In the genomic region with DNA sequence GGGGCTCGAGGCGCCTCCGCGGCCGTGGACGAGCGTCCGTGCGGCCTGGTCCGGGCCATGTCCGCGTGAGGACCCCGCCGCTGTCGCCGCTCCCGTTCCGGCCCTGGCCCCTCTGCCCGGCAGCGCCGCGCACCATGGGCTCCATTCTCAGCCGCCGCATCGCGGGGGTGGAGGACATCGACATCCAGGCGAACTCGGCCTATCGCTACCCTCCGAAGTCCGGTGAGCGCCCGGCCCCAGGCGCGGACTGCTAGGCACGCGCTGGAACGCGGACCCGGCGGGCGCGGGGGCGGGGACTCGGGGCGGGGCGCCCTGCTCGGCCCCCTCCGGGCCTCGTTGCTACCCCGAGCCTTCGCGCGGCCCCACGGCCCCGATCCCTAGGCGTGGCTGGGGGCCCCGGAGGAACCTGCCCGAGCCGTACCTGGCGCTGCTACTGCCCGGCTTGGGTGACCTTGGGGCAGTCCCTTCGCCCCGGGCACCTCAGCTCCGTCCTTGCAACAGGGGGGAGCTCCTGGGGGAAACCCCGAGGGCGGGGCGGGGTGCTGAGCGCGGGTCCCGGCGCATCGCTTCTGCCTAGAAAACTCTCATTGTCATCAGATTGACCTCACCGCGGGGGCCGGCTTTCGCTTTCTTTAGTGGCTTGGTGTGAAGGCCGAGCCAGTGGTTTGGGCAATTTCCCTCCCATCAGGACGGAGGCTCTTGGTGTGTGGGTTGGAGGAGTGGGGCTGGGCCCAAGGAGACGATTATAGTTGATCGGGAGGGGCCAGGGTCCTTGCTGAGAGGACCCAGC, we compare ENCODE assay signal across 1 cellular context.
TF ChIP-seq lines count a peak whose summit lies in the region.

No MANE protein-coding gene starts in this region.

TF ChIP-seq in HepG2, 621 proteins besides CTCF, POLR2A, EP300 and RAD21 (continued from another document and continues in another):
- TF ChIP-seq PRDM10 (CRISPR knock-in tag; IDR thresholded peaks at IDR 0.05; ENCODE audit: low read depth) (no peak), ZNF670 (CRISPR knock-in tag; IDR thresholded peaks at IDR 0.05; ENCODE audit: borderline replicate concordance) (no peak), THRA (CRISPR knock-in tag; IDR thresholded peaks at IDR 0.05; ENCODE audit: borderline replicate concordance) (0 out of 2 replicates have a peak, but pooled peaks have one; percentile 9), ZNF260 (CRISPR knock-in tag; IDR thresholded peaks at IDR 0.05; ENCODE audit: borderline replicate concordance, low read depth) (no peak), GATA4 (IDR thresholded peaks at IDR 0.05; ENCODE audit: borderline replicate concordance, low read depth) (0 out of 2 replicates have a peak, but pooled peaks have one; percentile 16), NFE2 (CRISPR knock-in tag; IDR thresholded peaks at IDR 0.05) (no peak), DBP (CRISPR knock-in tag; IDR thresholded peaks at IDR 0.05; ENCODE audit: not compliant biosample characterization) (no peak), RFX3 (CRISPR knock-in tag; IDR thresholded peaks at IDR 0.05) (no peak), KLF15 (CRISPR knock-in tag; IDR thresholded peaks at IDR 0.05; ENCODE audit: borderline replicate concordance) (no peak), ZBTB14 (CRISPR knock-in tag; IDR thresholded peaks at IDR 0.05) (no peak), ZNF333 (CRISPR knock-in tag; IDR thresholded peaks at IDR 0.05; ENCODE audit: borderline replicate concordance) (no peak), TOPORS (CRISPR knock-in tag; IDR thresholded peaks at IDR 0.05) (peak; percentile 73; the same call in 1 of the 2 replicates), KAT2B (IDR thresholded peaks at IDR 0.05; ENCODE audit: borderline replicate concordance, low read depth, low read length) (no peak), NR2F1 (CRISPR knock-in tag; IDR thresholded peaks at IDR 0.05) (no peak), ZNF724P (CRISPR knock-in tag; IDR thresholded peaks at IDR 0.05; ENCODE audit: borderline replicate concordance) (no peak; the same call in 1 of the 2 replicates), ZNF558 (CRISPR knock-in tag; IDR thresholded peaks at IDR 0.05; ENCODE audit: borderline replicate concordance) (peak; percentile 76; the same call in 1 of the 2 replicates), HES4 (CRISPR knock-in tag; IDR thresholded peaks at IDR 0.05; ENCODE audit: borderline replicate concordance) (peak; percentile 82), ZNF10 (CRISPR knock-in tag; IDR thresholded peaks at IDR 0.05; ENCODE audit: borderline replicate concordance, low read depth) (no peak), ZNF547 (CRISPR knock-in tag; IDR thresholded peaks at IDR 0.05) (peak; percentile 76), BRD4 (CRISPR knock-in tag; IDR thresholded peaks at IDR 0.05) (peak; percentile 81), FUBP1 (CRISPR knock-in tag; IDR thresholded peaks at IDR 0.05; ENCODE audit: borderline replicate concordance) (no peak), TMF1 (CRISPR knock-in tag; IDR thresholded peaks at IDR 0.05; ENCODE audit: low read depth) (peak; percentile 91), ZNF136 (CRISPR knock-in tag; IDR thresholded peaks at IDR 0.05; ENCODE audit: low read depth) (no peak), PHB2 (IDR thresholded peaks at IDR 0.05; ENCODE audit: partially characterized antibody) (no peak), MXD4 (CRISPR knock-in tag; IDR thresholded peaks at IDR 0.05) (no peak; the same call in 1 of the 2 replicates), ARNTL (CRISPR knock-in tag; IDR thresholded peaks at IDR 0.05) (peak; percentile 33; the same call in 1 of the 2 replicates), ZNF850 (CRISPR knock-in tag; conservative IDR thresholded peaks at IDR 0.05) (no peak), PAWR (CRISPR knock-in tag; IDR thresholded peaks at IDR 0.05; ENCODE audit: borderline replicate concordance) (no peak), ZNF790 (CRISPR knock-in tag; IDR thresholded peaks at IDR 0.05; ENCODE audit: borderline replicate concordance) (no peak), MTA1 (CRISPR knock-in tag; IDR thresholded peaks at IDR 0.05; ENCODE audit: borderline replicate concordance) (no peak; the same call in 1 of the 2 replicates), TCF7L2 (IDR thresholded peaks at IDR 0.05; ENCODE audit: low read depth, low read length) (no peak), ATRX (CRISPR knock-in tag; IDR thresholded peaks at IDR 0.05; ENCODE audit: borderline replicate concordance) (no peak), ZSCAN9 (CRISPR knock-in tag; IDR thresholded peaks at IDR 0.05; ENCODE audit: borderline replicate concordance) (0 out of 2 replicates have a peak, but pooled peaks have one; percentile 57), ASH2L (IDR thresholded peaks at IDR 0.05; ENCODE audit: insufficient read length, low read depth, low read length) (peak; percentile 82), GFI1 (CRISPR knock-in tag; IDR thresholded peaks at IDR 0.05; ENCODE audit: borderline replicate concordance) (0 out of 2 replicates have a peak, but pooled peaks have one; percentile 39), LCORL (IDR thresholded peaks at IDR 0.05) (no peak), LCORL (CRISPR knock-in tag; IDR thresholded peaks at IDR 0.05) (no peak), ZNF709 (CRISPR knock-in tag; IDR thresholded peaks at IDR 0.05) (peak; percentile 8; the same call in 1 of the 2 replicates), ZNF609 (CRISPR knock-in tag; IDR thresholded peaks at IDR 0.05; ENCODE audit: borderline replicate concordance) (no peak; the same call in 1 of the 2 replicates), CEBPB (IDR thresholded peaks at IDR 0.05; ENCODE audit: borderline replicate concordance, low read depth, low read length) (no peak), ZNF678 (CRISPR knock-in tag; IDR thresholded peaks at IDR 0.05) (0 out of 2 replicates have a peak, but pooled peaks have one; percentile 15)
- TF ChIP-seq, protein P1, sequence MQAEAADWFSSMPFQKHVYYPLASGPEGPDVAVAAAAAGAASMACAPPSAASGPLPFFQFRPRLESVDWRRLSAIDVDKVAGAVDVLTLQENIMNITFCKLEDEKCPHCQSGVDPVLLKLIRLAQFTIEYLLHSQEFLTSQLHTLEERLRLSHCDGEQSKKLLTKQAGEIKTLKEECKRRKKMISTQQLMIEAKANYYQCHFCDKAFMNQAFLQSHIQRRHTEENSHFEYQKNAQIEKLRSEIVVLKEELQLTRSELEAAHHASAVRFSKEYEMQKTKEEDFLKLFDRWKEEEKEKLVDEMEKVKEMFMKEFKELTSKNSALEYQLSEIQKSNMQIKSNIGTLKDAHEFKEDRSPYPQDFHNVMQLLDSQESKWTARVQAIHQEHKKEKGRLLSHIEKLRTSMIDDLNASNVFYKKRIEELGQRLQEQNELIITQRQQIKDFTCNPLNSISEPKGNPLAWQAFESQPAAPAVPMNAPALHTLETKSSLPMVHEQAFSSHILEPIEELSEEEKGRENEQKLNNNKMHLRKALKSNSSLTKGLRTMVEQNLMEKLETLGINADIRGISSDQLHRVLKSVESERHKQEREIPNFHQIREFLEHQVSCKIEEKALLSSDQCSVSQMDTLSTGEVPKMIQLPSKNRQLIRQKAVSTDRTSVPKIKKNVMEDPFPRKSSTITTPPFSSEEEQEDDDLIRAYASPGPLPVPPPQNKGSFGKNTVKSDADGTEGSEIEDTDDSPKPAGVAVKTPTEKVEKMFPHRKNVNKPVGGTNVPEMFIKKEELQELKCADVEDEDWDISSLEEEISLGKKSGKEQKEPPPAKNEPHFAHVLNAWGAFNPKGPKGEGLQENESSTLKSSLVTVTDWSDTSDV (CRISPR knock-in tag; IDR thresholded peaks at IDR 0.05) = peak; percentile 36; the same call in 1 of the 2 replicates
